9 cellular contexts compared by ENCODE assay signal in the genomic region with DNA sequence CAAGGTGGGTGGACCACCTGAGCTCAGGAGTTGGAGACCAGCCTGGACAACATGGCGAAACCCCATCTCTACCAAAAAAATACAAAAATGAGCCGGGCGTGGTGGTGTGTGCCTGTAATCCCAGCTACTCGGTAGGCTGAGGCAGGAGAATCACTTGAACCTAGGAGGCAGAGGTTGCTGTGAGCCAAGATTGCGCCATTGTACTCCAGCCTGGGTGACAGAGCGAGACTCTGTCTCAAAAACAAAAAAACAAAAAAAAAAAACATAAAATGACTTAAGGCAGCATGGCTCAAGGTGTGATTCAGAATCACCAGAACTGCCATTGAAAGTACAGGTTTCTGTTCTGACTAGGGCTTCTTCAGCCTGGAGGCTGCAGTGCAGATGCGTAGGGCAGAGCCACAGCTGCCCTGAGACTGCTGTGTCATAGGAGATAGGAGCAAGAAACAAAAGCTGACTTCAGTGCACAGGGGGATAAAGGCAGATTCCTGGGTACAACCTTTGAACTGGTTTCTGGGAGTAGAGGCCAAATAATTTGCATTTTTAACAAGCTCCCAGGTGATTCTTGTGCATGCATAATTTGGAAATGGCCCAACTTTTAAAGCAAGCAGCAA. TPM values are rescaled to one million over a fixed set of nuclear protein-coding genes. Genes with fewer than 3 reads are reported as not detected.
DNase-seq lines count a peak whose midpoint lies in the region; ATAC-seq, FAIRE-seq and TF ChIP-seq lines count a peak whose summit lies in the region.
"Not testable (repeated sequence)": the region's sequence is repeated elsewhere in the genome, so short reads cannot be mapped to it uniquely, and the experiment has no call there.
"Had no signal": no experiment of that assay in that cellular context is flagged by ENCODE, and none has a peak within 500 bp of the region (broad histone marks: within the 10 kb centered on the region; RNA-seq: fewer than 3 reads in every experiment).

No MANE protein-coding gene starts in this region.

- not testable (repeated sequence) for H3K27me3 ChIP-seq in K562 (ENCODE audit: control insufficient read depth in 2 of 2, insufficient read depth in 2 of 2, low read length in 2 of 2)

- peak in 3 of 4 experiments; percentile 39 to 80 (median 79) for DNase-seq in K562 (ENCODE audit: extremely low read depth in 1 of 4, low spot score in 3 of 4)
- peak; percentile 39 for DNase-seq in stimulated activated CD4-positive, alpha-beta T cell treated with anti-CD3 and anti-CD28 coated beads, Interleukin-4, amount 100 ng/mL, for 24 hours

- peak; percentile 17; the same call in 1 of the 2 replicates for TF ChIP-seq EP300 in K562 (IDR thresholded peaks at IDR 0.05; ENCODE audit: low read length)

- H3K9me1 ChIP-seq in K562 (ENCODE audit: control insufficient read depth, insufficient read depth, low read length) = not testable (repeated sequence)

- peak; percentile 57 for TF ChIP-seq POLR2A in K562 (conservative IDR thresholded peaks at IDR 0.05)

- TF ChIP-seq CTCF in K562 (IDR thresholded peaks at IDR 0.05 in 2 of 3, conservative IDR thresholded peaks at IDR 0.05 in 1 of 3; ENCODE audit: insufficient read depth in 2 of 3, low read depth in 1 of 3, low read length in 3 of 3) = not testable (repeated sequence)

- H2AFZ ChIP-seq in K562 (ENCODE audit: low read depth, low read length) = not testable (repeated sequence)

- TF ChIP-seq RAD21 in K562 (CRISPR knock-in tag; conservative IDR thresholded peaks at IDR 0.05 in 1 of 2, IDR thresholded peaks at IDR 0.05 in 1 of 2) = not testable (repeated sequence)

- H3K9me3 ChIP-seq in K562 (replicated peaks; ENCODE audit: control insufficient read depth, insufficient read depth, low read depth, low read length) = not testable (repeated sequence)

- not testable (repeated sequence) for H3K4me2 ChIP-seq in K562 (ENCODE audit: insufficient read depth, low read length)

- intact Hi-C loops in K562 (cut with micrococcal nuclease) = not testable (repeated sequence)

- H3K4me3 ChIP-seq in K562 = not testable (repeated sequence)

- POLR2A ChIA-PET in K562 (lab: Yijun Ruan, JAX) = interaction anchor here (1.5 to 3.7 kb wide), 6 partner anchors 8 to 20 kb away, joined by 7 to 26 read pairs (median 12); a partner anchor contains a TSS

- ATAC-seq in GM18519 (IDR thresholded peaks at IDR 0.05; ENCODE audit: low FRiP score, unreplicated experiment) (peak; percentile 72), GM19397 (IDR thresholded peaks at IDR 0.05; ENCODE audit: unreplicated experiment) (peak; percentile 85), GM21786 (IDR thresholded peaks at IDR 0.05; ENCODE audit: unreplicated experiment) (peak; percentile 88), HG02981 (IDR thresholded peaks at IDR 0.05; ENCODE audit: unreplicated experiment) (peak; percentile 71), HG03460 (IDR thresholded peaks at IDR 0.05; ENCODE audit: unreplicated experiment) (peak; percentile 49), K562 (peak; percentile 91)
- ATAC-seq in activated CD4-positive, CD25-positive, alpha-beta regulatory T cell treated with anti-CD3 and anti-CD28 coated beads, Interleukin-2, amount 50 U/mL, for 24 hours = peak; percentile 88 to 94

- peaks cover 54% of the 10 kb centered on the region for H3K36me3 ChIP-seq in K562 (ENCODE audit: control insufficient read depth, insufficient read depth, low read length)

- H4K20me1 ChIP-seq in K562 (replicated peaks; ENCODE audit: control insufficient read depth, insufficient read depth, low read length) = not testable (repeated sequence)

- WGBS in K562 (ENCODE audit: insufficient coverage, low coverage, missing lambda C conversion rate) = 43% methylated on average over 7 of the region's 7 CpGs

- H3K9ac ChIP-seq in K562 (ENCODE audit: insufficient read depth in 1 of 2, low read depth in 2 of 2, low read length in 2 of 2) = not testable (repeated sequence)

- FAIRE-seq in K562 (lab: Jason Lieb, UNC) = peak; percentile 92

- peaks cover 11 to 18% of the 10 kb centered on the region in 2 experiments; a peak in 4 of 5 replicates for H3K4me1 ChIP-seq in K562 (replicated peaks in 1 of 2; ENCODE audit: control insufficient read depth in 2 of 2, insufficient read depth in 2 of 2, low read length in 2 of 2)

- H3K27ac ChIP-seq in K562 (ENCODE audit: extremely low read depth, low read depth, low read length) = peak overlapping the region; percentile 17; the same call in 1 of the 3 replicates

- H3K79me2 ChIP-seq in K562 (ENCODE audit: control insufficient read depth, insufficient read depth, low read length) = not testable (repeated sequence)

- BruUV-seq in K562 (replicated peaks; lab: Mats Ljungman, UMichigan) = not testable (repeated sequence)

- CTCF ChIA-PET in K562 (lab: Yijun Ruan, JAX; ENCODE audit: low intra/inter-chr PET ratio) = not testable (repeated sequence)

- in situ Hi-C loops in K562 (cut with MboI) = not testable (repeated sequence)

RNA-seq across cellular contexts. Expression of a gene that starts 9.5 kb away (rescaled TPM):
- 27.3 and 60.3 TPM in 2 replicates for total RNA-seq in K562 (2011; cell fraction: chromatin; rRNA removed; ENCODE audit: low replicate concordance)
- total RNA-seq in K562 (2011; cell fraction: nucleolus; rRNA removed) = 59.5 and 62.4 TPM in 2 replicates
- 46.9 and 47.9 TPM in 2 replicates for total RNA-seq in K562 (2011; cell fraction: nucleoplasm; rRNA removed)
- total RNA-seq in K562 (2014; rRNA removed) (54.1 and 64.9 TPM in 2 replicates), K562 (2014; rRNA removed; fragmentation: Illumina TruSeq; extraction: Trizol) (28.2 and 33.0 TPM in 2 replicates), K562 (2015; rRNA removed; fragmentation: Illumina TruSeq; extraction: Trizol) (36.6 and 36.9 TPM in 2 replicates), K562 (2021) (42.6 and 43.0 TPM in 2 replicates)
- polyA plus RNA-seq in K562 (2011; rRNA removed) (30.8 and 33.4 TPM in 2 replicates), K562 (2014; fragmentation: Illumina TruSeq; extraction: Trizol) (51.7 and 54.2 TPM in 2 replicates), K562 (2014; fragmentation: Nextera tagmentation; extraction: Ambion mirVana) (10 to 100 TPM; 14.9 to 21.3 TPM), K562 (2014; rRNA removed) (55.8 and 65.8 TPM in 2 replicates)
- 37.1 and 49.7 TPM in 2 replicates for polyA plus RNA-seq in K562 (2011; cell fraction: cytosol; rRNA removed)
- polyA plus RNA-seq in K562 (2011; cell fraction: nucleus; rRNA removed) = 37.0 and 41.5 TPM in 2 replicates
- 29.7 and 31.4 TPM in 2 replicates for polyA plus RNA-seq in K562 (2012)
- 21.5 and 26.2 TPM in 2 replicates for polyA minus RNA-seq in K562 (2011; rRNA and poly(A)+ RNA removed)
- 10.3 and 15.1 TPM in 2 replicates for polyA minus RNA-seq in K562 (2011; cell fraction: cytosol; rRNA and poly(A)+ RNA removed)
- polyA minus RNA-seq in K562 (2011; cell fraction: nucleus; rRNA and poly(A)+ RNA removed) = 28.9 and 44.4 TPM in 2 replicates

RNA-seq across cellular contexts. Expression of a gene that starts 12.3 kb away (rescaled TPM):
- total RNA-seq in K562 (2011; cell fraction: chromatin; rRNA removed; ENCODE audit: low replicate concordance) = 131 and 331 TPM in 2 replicates
- total RNA-seq in K562 (2011; cell fraction: nucleolus; rRNA removed) = 205 and 228 TPM in 2 replicates
- total RNA-seq in K562 (2011; cell fraction: nucleoplasm; rRNA removed) = 113 and 152 TPM in 2 replicates
- total RNA-seq in K562 (2014; rRNA removed) (59.8 and 65.2 TPM in 2 replicates), K562 (2014; rRNA removed; fragmentation: Illumina TruSeq; extraction: Trizol) (19.2 and 22.6 TPM in 2 replicates), K562 (2015; rRNA removed; fragmentation: Illumina TruSeq; extraction: Trizol) (47.7 and 52.5 TPM in 2 replicates), K562 (2021) (79.0 and 79.3 TPM in 2 replicates)
- polyA plus RNA-seq in K562 (2011; rRNA removed) (43.7 and 56.7 TPM in 2 replicates), K562 (2014; fragmentation: Illumina TruSeq; extraction: Trizol) (35.7 and 46.7 TPM in 2 replicates), K562 (2014; fragmentation: Nextera tagmentation; extraction: Ambion mirVana) (10 to 100 TPM; 22.4 to 23.1 TPM), K562 (2014; rRNA removed) (54.5 and 55.5 TPM in 2 replicates)
- 46.7 and 62.9 TPM in 2 replicates for polyA plus RNA-seq in K562 (2011; cell fraction: cytosol; rRNA removed)
- polyA plus RNA-seq in K562 (2011; cell fraction: nucleus; rRNA removed) = 163 and 164 TPM in 2 replicates
- polyA plus RNA-seq in K562 (2012) = 75.1 and 75.7 TPM in 2 replicates
- polyA minus RNA-seq in K562 (2011; rRNA and poly(A)+ RNA removed) = 51.9 and 58.7 TPM in 2 replicates
- 50.4 and 51.9 TPM in 2 replicates for polyA minus RNA-seq in K562 (2011; cell fraction: cytosol; rRNA and poly(A)+ RNA removed)
- 51.0 and 77.4 TPM in 2 replicates for polyA minus RNA-seq in K562 (2011; cell fraction: nucleus; rRNA and poly(A)+ RNA removed)

RNA-seq across cellular contexts. Expression of a gene that starts 19.7 kb away (rescaled TPM):
- 447 and 1,128 TPM in 2 replicates for total RNA-seq in K562 (2011; cell fraction: chromatin; rRNA removed; ENCODE audit: low replicate concordance)
- 692 and 704 TPM in 2 replicates for total RNA-seq in K562 (2011; cell fraction: nucleolus; rRNA removed)
- total RNA-seq in K562 (2011; cell fraction: nucleoplasm; rRNA removed) = 460 and 506 TPM in 2 replicates
- total RNA-seq in K562 (2014; rRNA removed) = 35.0 and 53.7 TPM in 2 replicates
- 20.6 and 25.0 TPM in 2 replicates for total RNA-seq in K562 (2014; rRNA removed; fragmentation: Illumina TruSeq; extraction: Trizol)
- 43.3 and 43.4 TPM in 2 replicates for total RNA-seq in K562 (2015; rRNA removed; fragmentation: Illumina TruSeq; extraction: Trizol)
- 116 and 151 TPM in 2 replicates for total RNA-seq in K562 (2021)
- 71.7 and 195 TPM in 2 replicates for polyA plus RNA-seq in K562 (2011; rRNA removed)
- 119 and 133 TPM in 2 replicates for polyA plus RNA-seq in K562 (2011; cell fraction: cytosol; rRNA removed)
- polyA plus RNA-seq in K562 (2011; cell fraction: nucleus; rRNA removed) = 1,870 and 1,995 TPM in 2 replicates
- polyA plus RNA-seq in K562 (2012) = 92.0 and 210 TPM in 2 replicates
- polyA plus RNA-seq in K562 (2014; fragmentation: Illumina TruSeq; extraction: Trizol) = 130 and 131 TPM in 2 replicates
- 10 to 100 TPM in 1 of 2 experiments, 1 to 10 TPM in 1; 7.3 to 13.7 TPM for polyA plus RNA-seq in K562 (2014; fragmentation: Nextera tagmentation; extraction: Ambion mirVana)
- polyA plus RNA-seq in K562 (2014; rRNA removed) = 114 and 121 TPM in 2 replicates
- polyA minus RNA-seq in K562 (2011; rRNA and poly(A)+ RNA removed) = 30.7 and 41.4 TPM in 2 replicates
- polyA minus RNA-seq in K562 (2011; cell fraction: cytosol; rRNA and poly(A)+ RNA removed) = 71.5 and 84.4 TPM in 2 replicates
- 264 and 379 TPM in 2 replicates for polyA minus RNA-seq in K562 (2011; cell fraction: nucleus; rRNA and poly(A)+ RNA removed)

RNA-seq across cellular contexts. Expression of a gene that starts 31.9 kb away (rescaled TPM):
- 100 and 115 TPM in 2 replicates for total RNA-seq in K562 (2011; cell fraction: chromatin; rRNA removed; ENCODE audit: low replicate concordance)
- total RNA-seq in K562 (2011; cell fraction: nucleolus; rRNA removed) = 74.7 and 75.5 TPM in 2 replicates
- 86.9 and 97.7 TPM in 2 replicates for total RNA-seq in K562 (2011; cell fraction: nucleoplasm; rRNA removed)
- total RNA-seq in K562 (2014; rRNA removed) = 38.1 and 41.2 TPM in 2 replicates
- 17.0 and 18.0 TPM in 2 replicates for total RNA-seq in K562 (2014; rRNA removed; fragmentation: Illumina TruSeq; extraction: Trizol)
- total RNA-seq in K562 (2015; rRNA removed; fragmentation: Illumina TruSeq; extraction: Trizol) = 16.7 and 23.7 TPM in 2 replicates
- total RNA-seq in K562 (2021) = 44.0 and 45.9 TPM in 2 replicates
- polyA plus RNA-seq in K562 (2011; rRNA removed) = 28.5 and 39.6 TPM in 2 replicates
- 17.6 and 22.6 TPM in 2 replicates for polyA plus RNA-seq in K562 (2011; cell fraction: cytosol; rRNA removed)
- 232 and 244 TPM in 2 replicates for polyA plus RNA-seq in K562 (2011; cell fraction: nucleus; rRNA removed)
- polyA plus RNA-seq in K562 (2012) = 41.3 and 51.9 TPM in 2 replicates
- 22.3 and 24.7 TPM in 2 replicates for polyA plus RNA-seq in K562 (2014; fragmentation: Illumina TruSeq; extraction: Trizol)
- polyA plus RNA-seq in K562 (2014; fragmentation: Nextera tagmentation; extraction: Ambion mirVana) = 10 to 100 TPM; 11.1 to 12.2 TPM
- 45.2 and 51.4 TPM in 2 replicates for polyA plus RNA-seq in K562 (2014; rRNA removed)
- 10.3 and 13.1 TPM in 2 replicates for polyA minus RNA-seq in K562 (2011; rRNA and poly(A)+ RNA removed)
- 9.4 and 12.6 TPM in 2 replicates for polyA minus RNA-seq in K562 (2011; cell fraction: cytosol; rRNA and poly(A)+ RNA removed)
- 25.3 and 29.9 TPM in 2 replicates for polyA minus RNA-seq in K562 (2011; cell fraction: nucleus; rRNA and poly(A)+ RNA removed)

RNA-seq across cellular contexts. Expression of a gene that starts 38.5 kb away (rescaled TPM):
- total RNA-seq in K562 (2011; cell fraction: chromatin; rRNA removed; ENCODE audit: low replicate concordance) = 3.7 and 18.5 TPM in 2 replicates
- total RNA-seq in K562 (2011; cell fraction: nucleolus; rRNA removed) = 5.1 and 10.8 TPM in 2 replicates
- 3.3 and 6.0 TPM in 2 replicates for total RNA-seq in K562 (2011; cell fraction: nucleoplasm; rRNA removed)
- total RNA-seq in K562 (2014; rRNA removed) (0.86 and 1.6 TPM in 2 replicates), K562 (2014; rRNA removed; fragmentation: Illumina TruSeq; extraction: Trizol) (0.73 and 1.1 TPM in 2 replicates), K562 (2015; rRNA removed; fragmentation: Illumina TruSeq; extraction: Trizol) (0.72 and 1.1 TPM in 2 replicates), K562 (2021) (1.3 and 2.6 TPM in 2 replicates)
- polyA plus RNA-seq in K562 (2011; rRNA removed) (0.38 and 1.0 TPM in 2 replicates), K562 (2014; fragmentation: Illumina TruSeq; extraction: Trizol) (0.55 and 0.66 TPM in 2 replicates), K562 (2014; fragmentation: Nextera tagmentation; extraction: Ambion mirVana) (under 1 TPM; 0.82 to 0.91 TPM), K562 (2014; rRNA removed) (0.78 and 2.5 TPM in 2 replicates)
- polyA plus RNA-seq in K562 (2011; cell fraction: cytosol; rRNA removed) = 0.83 and 1.2 TPM in 2 replicates
- 4.8 and 6.6 TPM in 2 replicates for polyA plus RNA-seq in K562 (2011; cell fraction: nucleus; rRNA removed)
- 1.1 and 2.8 TPM in 2 replicates for polyA plus RNA-seq in K562 (2012)
- 0.14 and 0.45 TPM in 2 replicates for polyA minus RNA-seq in K562 (2011; rRNA and poly(A)+ RNA removed)
- polyA minus RNA-seq in K562 (2011; cell fraction: cytosol; rRNA and poly(A)+ RNA removed) = 0.86 and 2.5 TPM in 2 replicates
- polyA minus RNA-seq in K562 (2011; cell fraction: nucleus; rRNA and poly(A)+ RNA removed) = 4.0 and 4.3 TPM in 2 replicates
- polyA plus RNA-seq: neural cell had no signal
